In the genomic region with DNA sequence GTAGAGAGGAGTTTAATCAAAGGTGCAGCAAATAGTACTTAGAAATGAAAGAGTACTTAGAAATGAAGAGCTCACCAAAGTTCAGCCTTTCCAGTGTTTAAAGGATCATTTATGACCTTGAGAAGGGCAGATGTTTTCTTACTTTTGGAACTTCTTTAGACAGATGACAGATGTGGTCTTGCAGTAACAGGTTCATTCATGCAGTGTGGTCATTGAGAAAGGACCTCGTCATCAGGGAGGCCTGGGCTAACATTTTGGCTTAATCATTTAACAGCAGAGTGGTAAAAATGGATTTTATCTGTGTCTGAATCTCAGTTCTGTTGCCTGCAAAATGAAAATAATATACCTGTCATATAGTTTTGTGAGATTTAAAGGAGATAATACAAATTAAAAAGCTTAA, we compare ENCODE assay signal across 24 cellular contexts.
"Had no signal": no experiment of that assay in that cellular context is flagged by ENCODE, and none has a peak within 500 bp of the region (broad histone marks: within the 10 kb centered on the region; RNA-seq: fewer than 3 reads in every experiment).

No MANE protein-coding gene starts in this region.

- H3K27me3 ChIP-seq: breast epithelium had no signal

- H3K9me3 ChIP-seq: breast epithelium had no signal

- H3K36me3 ChIP-seq: breast epithelium had no signal

- H3K27ac ChIP-seq: breast epithelium had no signal

- H3K4me1 ChIP-seq: breast epithelium had no signal

- DNase-seq: activated CD4-positive, alpha-beta T cell treated with anti-CD3 and anti-CD28 coated beads for 48 hours; activated CD4-positive, alpha-beta T cell treated with anti-CD3 and anti-CD28 coated beads, Interleukin-2, amount 50 U/mL, for 4 hours; activated CD4-positive, CD25-positive, alpha-beta regulatory T cell treated with anti-CD3 and anti-CD28 coated beads, Interleukin-2, amount 50 U/mL, for 72 hours; activated CD8-positive, alpha-beta T cell treated with anti-CD3 and anti-CD28 coated beads, Interleukin-2, amount 10 ng/mL, durations not matched to agents 7 days and 5 days; activated effector memory CD4-positive, alpha-beta T cell treated with Interleukin-2 at 50 U/mL for 16 hours; activated naive CD4-positive, alpha-beta T cell; activated T-cell treated with anti-CD3 and anti-CD28 coated beads, Interleukin-2, amount 50 U/mL, for 24 hours; aorta; IMR-90; Kasumi-1; KBM-7; NCI-H1092; NCI-H1417; NCI-H1930; NCI-H2171 treated with DMSO at 0.1 percent for 48 hours; NCI-H226; NCI-H526; NCI-H774; SIG-M5; T-helper 17 cell; T-helper 9 cell had no signal

- H3K4me3 ChIP-seq: breast epithelium had no signal

- ATAC-seq: activated CD8-positive, alpha-beta T cell treated with anti-CD3 and anti-CD28 coated beads, Interleukin-2, amount 10 ng/mL, durations not matched to agents 7 days and 5 days; Panc1; T-helper 17 cell; WTC11 had no signal
